Comparison of ENCODE assay signal across 8 cellular contexts in genomic region chr14:104794641-104795467, GRCh38. TPM values are rescaled to one million over a fixed set of nuclear protein-coding genes. Genes with fewer than 3 reads are reported as not detected.
DNase-seq lines count a peak whose midpoint lies in the region; TF ChIP-seq lines count a peak whose summit lies in the region.

No MANE protein-coding gene starts in this region.

- H4K20me1 ChIP-seq in hepatocyte (ENCODE audit: insufficient read depth, poor library complexity, severe bottlenecking): peaks cover 45% of the 10 kb centered on the region

- intact Hi-C loops in activated T-helper 2 cell treated with anti-CD3 and anti-CD28 coated beads, Interferon-gamma antibody, Interleukin-2, Interleukin-4, amounts not matched to agents 10 μg/mL and 5 μg/mL and 100 μg/mL, durations not matched to agents 14 hours and 24 hours and 36 hours (cut with micrococcal nuclease): loop anchor here (2.0 to 10.0 kb wide), 2 partner anchors 42 to 690 kb away; partner anchors contain the start of genes CRIP1 and SIVA1
- intact Hi-C loops in sigmoid colon (cut with DNase I): loop anchor here (2.0 kb wide), 1 partner anchor 42 kb away; the partner anchor contains the start of gene SIVA1

- H3K9me3 Mint-ChIP-seq in activated T-helper 2 cell treated with anti-CD3 and anti-CD28 coated beads, Interferon-gamma antibody, Interleukin-2, Interleukin-4, amounts not matched to agents 10 μg/mL and 5 μg/mL and 100 μg/mL, durations not matched to agents 14 hours and 24 hours and 36 hours: no peaks in the 10 kb centered on the region

- TF ChIP-seq EP300 in sigmoid colon (IDR thresholded peaks at IDR 0.05): no peak

- peaks cover 52% of the 10 kb centered on the region for H3K79me2 ChIP-seq in hepatocyte

- H3K4me1 ChIP-seq in hepatocyte (ENCODE audit: insufficient read depth) (peaks cover 40% of the 10 kb centered on the region), sigmoid colon (peaks cover 0 to 52% (median 45%) of the 10 kb centered on the region in 4 donors)

- no peaks in the 10 kb centered on the region for H3K9me3 ChIP-seq in hepatocyte (ENCODE audit: low read depth)
- H3K9me3 ChIP-seq in sigmoid colon: no peaks in the 10 kb centered on the region

- no peak for TF ChIP-seq POLR2A in sigmoid colon (IDR thresholded peaks at IDR 0.05)

- peak overlapping the region; percentile 100 for H3K4me2 ChIP-seq in hepatocyte

- H3K27me3 ChIP-seq in hepatocyte: no peaks in the 10 kb centered on the region
- H3K27me3 ChIP-seq in sigmoid colon: no peaks in the 10 kb centered on the region

- no peaks in the 10 kb centered on the region for H3K36me3 ChIP-seq in hepatocyte (replicated peaks; ENCODE audit: insufficient read depth, low read depth)
- H3K36me3 ChIP-seq in sigmoid colon: peaks cover 4 to 26% (median 17%) of the 10 kb centered on the region in 4 donors

- no peak overlapping the region for H2AFZ ChIP-seq in hepatocyte

- H3K36me3 Mint-ChIP-seq in activated T-helper 2 cell treated with anti-CD3 and anti-CD28 coated beads, Interferon-gamma antibody, Interleukin-2, Interleukin-4, amounts not matched to agents 10 μg/mL and 5 μg/mL and 100 μg/mL, durations not matched to agents 14 hours and 24 hours and 36 hours (ENCODE audit: low read depth): peaks cover 27% of the 10 kb centered on the region

- H3K4me3 ChIP-seq in hepatocyte: peak overlapping the region; percentile 39
- H3K4me3 ChIP-seq in sigmoid colon: peak overlapping the region; percentile 54 to 94 (median 92)

- H3K4me3 Mint-ChIP-seq in activated T-helper 2 cell treated with anti-CD3 and anti-CD28 coated beads, Interferon-gamma antibody, Interleukin-2, Interleukin-4, amounts not matched to agents 10 μg/mL and 5 μg/mL and 100 μg/mL, durations not matched to agents 14 hours and 24 hours and 36 hours (ENCODE audit: low read depth): peak overlapping the region; percentile 87

- peak overlapping the region; percentile 56 for H3K27ac Mint-ChIP-seq in activated T-helper 2 cell treated with anti-CD3 and anti-CD28 coated beads, Interferon-gamma antibody, Interleukin-2, Interleukin-4, amounts not matched to agents 10 μg/mL and 5 μg/mL and 100 μg/mL, durations not matched to agents 14 hours and 24 hours and 36 hours

- TF ChIP-seq CTCF in GM13976 (IDR thresholded peaks at IDR 0.05; ENCODE audit: borderline replicate concordance, control extremely low read depth, extremely low read depth, insufficient read depth, missing control alignments): no peak
- no peak for TF ChIP-seq CTCF in hepatocyte (IDR thresholded peaks at IDR 0.05; ENCODE audit: poor library complexity)
- TF ChIP-seq CTCF in sigmoid colon (IDR thresholded peaks at IDR 0.05): no peak

- WGBS in hepatocyte (ENCODE audit: low lambda C conversion rate, missing lambda C conversion rate): 4% methylated on average over 47 of the region's 77 CpGs
- 1 to 2% methylated on average over 77 of the region's 77 CpGs for WGBS in sigmoid colon, 2 donors

- H3K9me2 ChIP-seq in hepatocyte (replicated peaks; ENCODE audit: insufficient read depth): no peaks in the 10 kb centered on the region

- H3K4me1 Mint-ChIP-seq in activated T-helper 2 cell treated with anti-CD3 and anti-CD28 coated beads, Interferon-gamma antibody, Interleukin-2, Interleukin-4, amounts not matched to agents 10 μg/mL and 5 μg/mL and 100 μg/mL, durations not matched to agents 14 hours and 24 hours and 36 hours (ENCODE audit: low read depth): peaks cover 25% of the 10 kb centered on the region

- in situ Hi-C loops in GM13976 (cut with MboI; ENCODE audit: low sequenced_read_pairs, unreplicated experiment) (no loop called here), KBM-7 (cut with MboI; ENCODE audit: low pct_unique_long_range_greater_than_20kb, low sequenced_read_pairs) (no loop called here)

- DNase-seq in 8988T (peak; percentile 83), GM13976 (ENCODE audit: low spot score) (peak; percentile 75), HT-29 (ENCODE audit: low spot score) (peak; percentile 34), hepatocyte (ENCODE audit: low spot score) (peak; percentile 60), sigmoid colon (no peak), KBM-7 (no peak), DMS79 treated with DMSO at 0.1 percent for 48 hours (lab: John Stamatoyannopoulos, UW) (no peak)
- DNase-seq in activated T-helper 2 cell treated with anti-CD3 and anti-CD28 coated beads, Interferon-gamma antibody, Interleukin-2, Interleukin-4, amounts not matched to agents 10 μg/mL and 5 μg/mL and 100 μg/mL, durations not matched to agents 14 hours and 24 hours and 36 hours (ENCODE audit: low spot score): peak; percentile 39

- peaks cover 2% of the 10 kb centered on the region for H3K27me3 Mint-ChIP-seq in activated T-helper 2 cell treated with anti-CD3 and anti-CD28 coated beads, Interferon-gamma antibody, Interleukin-2, Interleukin-4, amounts not matched to agents 10 μg/mL and 5 μg/mL and 100 μg/mL, durations not matched to agents 14 hours and 24 hours and 36 hours (ENCODE audit: low read depth)

- H3K27ac ChIP-seq in hepatocyte: peak overlapping the region; percentile 83
- H3K27ac ChIP-seq in sigmoid colon: peak overlapping the region; percentile 75 to 92 (median 84)

RNA-seq across cellular contexts. Expression of gene AKT1, which starts 0.7 kb away (rescaled TPM):
- total RNA-seq in HT-29 (2014; rRNA removed; shearing (Covaris generic)): 161 and 168 TPM in 2 replicates
- 145 TPM in 2 replicates for total RNA-seq in activated T-helper 2 cell treated with anti-CD3 and anti-CD28 coated beads, Interferon-gamma antibody, Interleukin-2, Interleukin-4, amounts not matched to agents 10 μg/mL and 5 μg/mL and 100 μg/mL, durations not matched to agents 14 hours and 24 hours and 36 hours
- total RNA-seq in hepatocyte (120 and 124 TPM in 2 replicates), sigmoid colon (100 to 1,000 TPM; 109 to 180 (median 126) TPM)
- polyA plus RNA-seq in hepatocyte (155 and 159 TPM in 2 replicates), sigmoid colon (100 to 1,000 TPM in 2 of 3 donors, 10 to 100 TPM in 1; 86.2 to 116 (median 102) TPM)

RNA-seq across cellular contexts. Expression of gene ZBTB42, which starts 6.0 kb away (rescaled TPM):
- 12.1 and 17.2 TPM in 2 replicates for total RNA-seq in HT-29 (2014; rRNA removed; shearing (Covaris generic))
- total RNA-seq in activated T-helper 2 cell treated with anti-CD3 and anti-CD28 coated beads, Interferon-gamma antibody, Interleukin-2, Interleukin-4, amounts not matched to agents 10 μg/mL and 5 μg/mL and 100 μg/mL, durations not matched to agents 14 hours and 24 hours and 36 hours: 5.2 and 5.4 TPM in 2 replicates
- total RNA-seq in hepatocyte (8.6 and 13.0 TPM in 2 replicates), sigmoid colon (1 to 10 TPM; 1.5 to 5.3 (median 3.5) TPM)
- polyA plus RNA-seq in hepatocyte (3.6 TPM in 2 replicates), sigmoid colon (1 to 10 TPM; 4.2 to 5.5 (median 4.6) TPM)

RNA-seq across cellular contexts. Expression of gene SIVA1, which starts 41.9 kb away (rescaled TPM):
- 243 and 250 TPM in 2 replicates for total RNA-seq in HT-29 (2014; rRNA removed; shearing (Covaris generic))
- 96.0 and 104 TPM in 2 replicates for total RNA-seq in activated T-helper 2 cell treated with anti-CD3 and anti-CD28 coated beads, Interferon-gamma antibody, Interleukin-2, Interleukin-4, amounts not matched to agents 10 μg/mL and 5 μg/mL and 100 μg/mL, durations not matched to agents 14 hours and 24 hours and 36 hours
- total RNA-seq in hepatocyte (163 and 218 TPM in 2 replicates), sigmoid colon (100 to 1,000 TPM; 235 to 512 (median 367) TPM)
- polyA plus RNA-seq in hepatocyte (140 and 149 TPM in 2 replicates), sigmoid colon (100 to 1,000 TPM; 124 to 227 (median 200) TPM)

Comparison
In these comparisons a context has a peak if more than half of its experiments do, and no peak if none do; other contexts are left out.
1. DNase-seq: peak in 8988T (single experiment), GM13976 (single experiment), HT-29 (single experiment), activated T-helper 2 cell treated with anti-CD3 and anti-CD28 coated beads, Interferon-gamma antibody, Interleukin-2, Interleukin-4, amounts not matched to agents 10 μg/mL and 5 μg/mL and 100 μg/mL, durations not matched to agents 14 hours and 24 hours and 36 hours (single experiment) and hepatocyte (single experiment); none in sigmoid colon (single experiment), KBM-7 (single experiment) and DMS79 treated with DMSO at 0.1 percent for 48 hours (single experiment).